Comparison of ENCODE assay signal across 8 cellular contexts in genomic region chr1:75338974-75339483, GRCh38.
DNase-seq lines count a peak whose midpoint lies in the region; ATAC-seq lines count a peak whose summit lies in the region.

No MANE protein-coding gene starts in this region.

- H3K9me2 ChIP-seq in Karpas-422 (replicated peaks; ENCODE audit: insufficient read depth, low read length) = no peaks in the 10 kb centered on the region

- H3K79me2 ChIP-seq in Karpas-422 (ENCODE audit: low read length) = no peaks in the 10 kb centered on the region

- no peaks in the 10 kb centered on the region for H3K27me3 ChIP-seq in Karpas-422 (ENCODE audit: low read length)

- H3K27ac ChIP-seq in Karpas-422 (ENCODE audit: low read length) = no peak overlapping the region

- H3K4me1 ChIP-seq in Karpas-422 (ENCODE audit: low read length) = no peaks in the 10 kb centered on the region

- H3K9me3 ChIP-seq in Karpas-422 (ENCODE audit: low read length) = no peaks in the 10 kb centered on the region

- H3K4me3 Mint-ChIP-seq in memory B cell = no peak overlapping the region

- no peaks in the 10 kb centered on the region for H3K36me3 Mint-ChIP-seq in memory B cell

- peak overlapping the region; percentile 73 for H3K27ac Mint-ChIP-seq in memory B cell

- H3K36me3 ChIP-seq in Karpas-422 (ENCODE audit: insufficient read depth, low read length) = no peaks in the 10 kb centered on the region

- H3K27me3 Mint-ChIP-seq in memory B cell = no peaks in the 10 kb centered on the region

- no peak overlapping the region for H3K4me2 ChIP-seq in Karpas-422 (ENCODE audit: low read depth, low read length, poor library complexity, severe bottlenecking)

- peaks cover 31% of the 10 kb centered on the region for H3K4me1 Mint-ChIP-seq in memory B cell

- peak; percentile 96 for ATAC-seq in GM18907 (IDR thresholded peaks at IDR 0.05; ENCODE audit: unreplicated experiment)
- peak; percentile 89 for ATAC-seq in HG02571 (IDR thresholded peaks at IDR 0.05; ENCODE audit: unreplicated experiment)
- ATAC-seq in memory B cell (ENCODE audit: low read depth) = peak; percentile 78

- no peaks in the 10 kb centered on the region for H4K20me1 ChIP-seq in Karpas-422 (ENCODE audit: insufficient read depth, low read depth, low read length)

- H3K9me3 Mint-ChIP-seq in memory B cell = no peaks in the 10 kb centered on the region

- H3K9ac ChIP-seq in Karpas-422 (ENCODE audit: low read length) = no peak overlapping the region

- no peak overlapping the region for H3K4me3 ChIP-seq in Karpas-422 (ENCODE audit: low read length)

- DNase-seq in Karpas-422 (peak; percentile 11), memory B cell (ENCODE audit: low spot score in 2 of 2) (peak in 1 of 2 donors; percentile 7), C1 segment of cervical spinal cord (lab: John Stamatoyannopoulos, UW) (no peak), NCI-H524 (lab: John Stamatoyannopoulos, UW) (no peak), OCI-M1 (lab: John Stamatoyannopoulos, UW) (no peak)
- no peak for DNase-seq in activated CD4-positive, alpha-beta T cell treated with anti-CD3 and anti-CD28 coated beads for 1 hour

- H2AFZ ChIP-seq in Karpas-422 (ENCODE audit: low read length) = no peak overlapping the region
